8 cellular contexts compared by ENCODE assay signal in the genomic region with DNA sequence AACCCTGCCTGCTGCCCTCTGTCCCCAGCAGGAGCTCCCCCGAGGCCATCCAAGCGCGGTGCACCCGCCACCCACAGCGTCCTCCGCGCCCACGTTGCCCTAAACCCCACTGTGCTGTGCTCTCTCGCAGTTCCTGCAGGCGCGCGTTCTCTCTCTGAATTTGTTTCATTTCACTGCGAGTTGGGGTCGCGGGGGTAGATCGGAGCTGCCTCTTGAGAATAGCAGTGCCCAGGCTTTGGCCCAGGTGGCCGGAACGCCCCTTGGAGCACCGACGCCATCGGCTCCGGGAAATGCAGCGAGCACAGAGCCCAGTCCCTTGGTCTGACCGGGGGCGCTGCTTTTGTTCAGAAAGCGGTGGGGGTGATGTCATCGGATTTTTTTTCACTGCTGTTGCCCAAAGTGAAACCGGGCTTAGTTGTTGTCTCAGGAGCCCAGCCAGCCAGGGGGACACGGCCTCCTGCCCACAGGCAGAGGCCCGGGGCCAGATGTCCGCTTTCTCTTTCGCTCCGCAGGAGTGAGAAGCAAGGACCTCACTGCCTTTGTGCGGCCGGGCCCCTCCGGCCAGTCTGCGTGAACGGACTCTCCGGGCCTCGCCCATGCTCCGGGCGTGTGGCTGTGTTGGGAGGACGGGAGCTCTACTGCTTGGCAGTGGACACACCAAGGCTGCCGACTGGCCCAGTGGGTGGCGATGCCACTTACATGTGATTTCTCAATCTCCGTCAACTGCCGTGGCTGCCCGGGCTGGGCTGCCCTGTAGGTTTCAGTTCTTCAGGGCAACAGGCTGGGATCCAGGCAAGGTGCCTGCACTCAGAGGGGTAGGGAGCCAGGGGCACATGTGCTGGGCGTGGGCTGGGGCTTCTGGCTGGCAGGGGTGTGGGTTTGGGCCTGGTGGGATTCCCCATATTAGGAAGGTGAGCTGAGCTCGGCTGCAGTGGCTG. TPM values are rescaled to one million over a fixed set of nuclear protein-coding genes. Genes with fewer than 3 reads are reported as not detected.
DNase-seq lines count a peak whose midpoint lies in the region; ATAC-seq, FAIRE-seq and TF ChIP-seq lines count a peak whose summit lies in the region.

No MANE protein-coding gene starts in this region.

- no peaks in the 10 kb centered on the region for H3K9me3 ChIP-seq in H1 (ENCODE audit: insufficient read depth in 2 of 2, low read depth in 1 of 2, low read length in 1 of 2)

- H3K14ac ChIP-seq in H1 (ENCODE audit: insufficient read length): no peak overlapping the region

- H2BK120ac ChIP-seq in H1 (replicated peaks; ENCODE audit: low read depth, low read length) (no peak overlapping the region), mesendoderm (ENCODE audit: low read depth, low read length) (no peak overlapping the region)

- peak overlapping the region; percentile 82 for H3K4me3 Mint-ChIP-seq in Calu3 (ENCODE audit: low read depth, unreplicated experiment)
- H3K4me3 Mint-ChIP-seq in activated CD8-positive, alpha-beta T cell treated with anti-CD3 and anti-CD28 coated beads, Interleukin-2, amount 10 ng/mL, durations not matched to agents 7 days and 5 days: peak overlapping the region; percentile 92
- H3K4me3 Mint-ChIP-seq in stimulated activated memory B cell treated with anti-CD40 and anti-IgM and Interleukin-4, amounts not matched to agents 10 μg/mL and 1 μg/mL and 100 μg/mL, for 72 hours: peak overlapping the region; percentile 74

- no peaks in the 10 kb centered on the region for H3K9me3 Mint-ChIP-seq in Calu3 (ENCODE audit: low read depth, unreplicated experiment)
- no peaks in the 10 kb centered on the region for H3K9me3 Mint-ChIP-seq in activated CD8-positive, alpha-beta T cell treated with anti-CD3 and anti-CD28 coated beads, Interleukin-2, amount 10 ng/mL, durations not matched to agents 7 days and 5 days (ENCODE audit: insufficient read depth)
- no peaks in the 10 kb centered on the region for H3K9me3 Mint-ChIP-seq in stimulated activated memory B cell treated with anti-CD40 and anti-IgM and Interleukin-4, amounts not matched to agents 10 μg/mL and 1 μg/mL and 100 μg/mL, for 72 hours

- no peak overlapping the region for H3K23ac ChIP-seq in H1 (ENCODE audit: insufficient read length)
- H3K23ac ChIP-seq in mesendoderm (ENCODE audit: low read length): no peak overlapping the region

- H4K91ac ChIP-seq in H1 (replicated peaks; ENCODE audit: insufficient read length, low read length): no peak overlapping the region

- WGBS in H1 (ENCODE audit: extremely low coverage in 1 of 2, insufficient coverage in 1 of 2, insufficient read length in 1 of 2, insufficient replicate concordance in 2 of 2, low coverage in 1 of 2, low lambda C conversion rate in 2 of 2, missing lambda C conversion rate in 1 of 2), 2 experiments: 83% methylated on average over 39 of the region's 50 CpGs; no CpG with 5 or more reads in 1 of the 2 experiments
- no CpG with 5 or more reads among the region's 50 CpGs for WGBS in mesendoderm (ENCODE audit: extremely low coverage, insufficient coverage, low lambda C conversion rate)

- no peak overlapping the region for H2BK15ac ChIP-seq in H1 (ENCODE audit: low read length)
- no peak overlapping the region for H2BK15ac ChIP-seq in mesendoderm (replicated peaks; ENCODE audit: low read depth)

- CTCF ChIA-PET in Calu3 (lab: Charles Lee): interaction anchor here (0.7 to 2.7 kb wide), 8 partner anchors 8 to 589 kb away, joined by 3 to 16 read pairs (median 3); no protein-coding TSS in a partner anchor
- CTCF ChIA-PET in activated CD8-positive, alpha-beta T cell treated with anti-CD3 and anti-CD28 coated beads, Interleukin-2, amount 10 ng/mL, durations not matched to agents 7 days and 5 days (lab: Charles Lee): interaction anchor here (0.9 to 1.7 kb wide), 9 partner anchors 8 to 84 kb away, joined by 3 to 7 read pairs (median 5); partner anchors contain the start of gene AP5Z1
- CTCF ChIA-PET in H1 (lab: Charles Lee; ENCODE audit: partially characterized antibody): interaction anchor here (0.9 to 2.2 kb wide), 12 partner anchors 9 to 98 kb away, joined by 3 to 8 read pairs (median 4); no protein-coding TSS in a partner anchor

- no peak overlapping the region for H3K56ac ChIP-seq in H1 (replicated peaks; ENCODE audit: insufficient read length, low read depth, low read length)
- no peak overlapping the region for H3K56ac ChIP-seq in mesendoderm (ENCODE audit: low read length)

- TSS peak; percentile 80 for BruUV-seq in Calu3 (replicated peaks; lab: Mats Ljungman, UMichigan)

- no peak for TF ChIP-seq EP300 in H1 (IDR thresholded peaks at IDR 0.05; ENCODE audit: borderline replicate concordance in 1 of 2, low read depth in 2 of 2, low read length in 2 of 2)

- no peak overlapping the region for H4K5ac ChIP-seq in H1 (ENCODE audit: insufficient read length, low read depth, low read length)
- no peak overlapping the region for H4K5ac ChIP-seq in mesendoderm (ENCODE audit: low read length)

- H3K4me1 Mint-ChIP-seq in Calu3 (ENCODE audit: low read depth, unreplicated experiment): peaks cover 24% of the 10 kb centered on the region
- peaks cover 50% of the 10 kb centered on the region for H3K4me1 Mint-ChIP-seq in activated CD8-positive, alpha-beta T cell treated with anti-CD3 and anti-CD28 coated beads, Interleukin-2, amount 10 ng/mL, durations not matched to agents 7 days and 5 days (ENCODE audit: low read depth)
- H3K4me1 Mint-ChIP-seq in stimulated activated memory B cell treated with anti-CD40 and anti-IgM and Interleukin-4, amounts not matched to agents 10 μg/mL and 1 μg/mL and 100 μg/mL, for 72 hours: peaks cover 53% of the 10 kb centered on the region

- DNase-seq in Calu3 (peak; percentile 79), M059J (ENCODE audit: low read depth) (peak; percentile 91), H1 (ENCODE audit: low read depth in 1 of 2, low spot score in 2 of 2) (no peak), mesendoderm (peak; percentile 49), NCI-H1930 (lab: John Stamatoyannopoulos, UW) (no peak)
- peak; percentile 83 for DNase-seq in activated CD8-positive, alpha-beta T cell treated with anti-CD3 and anti-CD28 coated beads, Interleukin-2, amount 10 ng/mL, durations not matched to agents 7 days and 5 days

- no peaks in the 10 kb centered on the region for H3K27me3 Mint-ChIP-seq in Calu3 (ENCODE audit: unreplicated experiment)
- H3K27me3 Mint-ChIP-seq in activated CD8-positive, alpha-beta T cell treated with anti-CD3 and anti-CD28 coated beads, Interleukin-2, amount 10 ng/mL, durations not matched to agents 7 days and 5 days (ENCODE audit: low read depth): no peaks in the 10 kb centered on the region
- H3K27me3 Mint-ChIP-seq in stimulated activated memory B cell treated with anti-CD40 and anti-IgM and Interleukin-4, amounts not matched to agents 10 μg/mL and 1 μg/mL and 100 μg/mL, for 72 hours: no peaks in the 10 kb centered on the region

- H3K4me3 ChIP-seq in H1 (ENCODE audit: extremely low read depth in 1 of 4, insufficient read depth in 2 of 4, low read depth in 3 of 4, low read length in 4 of 4) (no peak overlapping the region; a peak in 1 of 8 replicates), mesendoderm (ENCODE audit: low read length) (no peak overlapping the region)

- H3K36me3 ChIP-seq in H1 (ENCODE audit: control insufficient read depth in 2 of 4, insufficient read depth in 4 of 4, low read length in 3 of 4) (no peaks in the 10 kb centered on the region), mesendoderm (ENCODE audit: control insufficient read depth, insufficient read depth, low read length) (no peaks in the 10 kb centered on the region)

- ATAC-seq in GM21529 (IDR thresholded peaks at IDR 0.05; ENCODE audit: unreplicated experiment): peak; percentile 80
- ATAC-seq in activated CD8-positive, alpha-beta T cell treated with anti-CD3 and anti-CD28 coated beads, Interleukin-2, amount 10 ng/mL, durations not matched to agents 7 days and 5 days: peak; percentile 86
- peak; percentile 88 for ATAC-seq in stimulated activated memory B cell treated with anti-CD40 and anti-IgM and Interleukin-4, amounts not matched to agents 10 μg/mL and 1 μg/mL and 100 μg/mL, for 72 hours

- H3K4ac ChIP-seq in H1 (replicated peaks; ENCODE audit: insufficient read length, low read depth, low read length) (no peak overlapping the region), mesendoderm (ENCODE audit: low read depth, low read length) (no peak overlapping the region)

- H3K79me2 ChIP-seq in H1 (ENCODE audit: control insufficient read depth in 1 of 2, insufficient read depth in 2 of 2, low read length in 2 of 2) (peaks cover 0 to 3% of the 10 kb centered on the region in 2 experiments; a peak in 1 of 4 replicates), mesendoderm (ENCODE audit: control insufficient read depth, insufficient read depth, low read length) (no peaks in the 10 kb centered on the region)

- peaks cover 41% of the 10 kb centered on the region for H3K36me3 Mint-ChIP-seq in Calu3 (ENCODE audit: insufficient read depth, unreplicated experiment)
- H3K36me3 Mint-ChIP-seq in activated CD8-positive, alpha-beta T cell treated with anti-CD3 and anti-CD28 coated beads, Interleukin-2, amount 10 ng/mL, durations not matched to agents 7 days and 5 days (ENCODE audit: low read depth): peaks cover 9% of the 10 kb centered on the region
- peaks cover 6% of the 10 kb centered on the region for H3K36me3 Mint-ChIP-seq in stimulated activated memory B cell treated with anti-CD40 and anti-IgM and Interleukin-4, amounts not matched to agents 10 μg/mL and 1 μg/mL and 100 μg/mL, for 72 hours

- no peak for TF ChIP-seq RAD21 in H1 (IDR thresholded peaks at IDR 0.05 in 1 of 2, conservative IDR thresholded peaks at IDR 0.05 in 1 of 2; ENCODE audit: low read depth in 2 of 2, low read length in 2 of 2)

- H3K4me1 ChIP-seq in H1 (replicated peaks in 1 of 4; ENCODE audit: control insufficient read depth in 3 of 4, insufficient read depth in 4 of 4, low read length in 3 of 4): no peaks in the 10 kb centered on the region; a peak in 1 of 7 replicates
- H3K4me1 ChIP-seq in mesendoderm (ENCODE audit: control insufficient read depth, low read depth, low read length): no peaks in the 10 kb centered on the region

- no peak overlapping the region for H2BK5ac ChIP-seq in H1 (ENCODE audit: low read depth, low read length)
- H2BK5ac ChIP-seq in mesendoderm (ENCODE audit: low read length): no peak overlapping the region

- intact Hi-C loops in Calu3 (cut with micrococcal nuclease; ENCODE audit: unreplicated experiment): no loop called here

- no peak overlapping the region for H2AFZ ChIP-seq in H1 (ENCODE audit: low read length)

- peak overlapping the region; percentile 57; the same call in 1 of the 2 replicates for H4K8ac ChIP-seq in H1 (ENCODE audit: extremely low read depth, insufficient read depth, low read length)
- H4K8ac ChIP-seq in mesendoderm (ENCODE audit: low read depth, low read length): no peak overlapping the region

- no peak for FAIRE-seq in H1 (lab: Jason Lieb, UNC)

- H3K27me3 ChIP-seq in H1 (replicated peaks in 1 of 4; ENCODE audit: control insufficient read depth in 3 of 4, extremely low read depth in 1 of 4, insufficient read depth in 3 of 4, low read length in 3 of 4) (no peaks in the 10 kb centered on the region), mesendoderm (ENCODE audit: insufficient read depth, low read length, poor library complexity) (no peaks in the 10 kb centered on the region)

- H3K27ac ChIP-seq in H1 (ENCODE audit: low read depth, low read length): no peak overlapping the region
- no peak overlapping the region for H3K27ac ChIP-seq in mesendoderm (ENCODE audit: low read depth, low read length)

- no peak overlapping the region for H2BK20ac ChIP-seq in H1 (ENCODE audit: low read length)

- H3K4me2 ChIP-seq in H1 (ENCODE audit: insufficient read depth in 1 of 2, low read depth in 2 of 2, low read length in 2 of 2) (no peak overlapping the region), mesendoderm (ENCODE audit: low read length) (no peak overlapping the region)

- POLR2A ChIA-PET in activated CD8-positive, alpha-beta T cell treated with anti-CD3 and anti-CD28 coated beads, Interleukin-2, amount 10 ng/mL, durations not matched to agents 7 days and 5 days (lab: Charles Lee): interaction anchor here (0.6 to 4.0 kb wide), 9 partner anchors 16 to 84 kb away, joined by 3 to 19 read pairs (median 5); partner anchors contain the start of gene AP5Z1
- POLR2A ChIA-PET in H1 (lab: Charles Lee; ENCODE audit: partially characterized antibody): no interaction called here

- no peaks in the 10 kb centered on the region for H3K23me2 ChIP-seq in H1 (ENCODE audit: low read depth, low read length)

- H3K18ac ChIP-seq in H1 (ENCODE audit: extremely low read depth, low read length) (no peak overlapping the region), mesendoderm (ENCODE audit: low read length) (no peak overlapping the region)

- H4K20me1 ChIP-seq in H1 (replicated peaks in 1 of 2; ENCODE audit: control insufficient read depth in 1 of 2, insufficient read depth in 2 of 2, low read length in 2 of 2): peaks cover 12 to 28% of the 10 kb centered on the region in 2 experiments

- H2AK5ac ChIP-seq in H1 (ENCODE audit: low read depth, low read length): no peak overlapping the region
- H2AK5ac ChIP-seq in mesendoderm (ENCODE audit: low read length): no peak overlapping the region

- H3K27ac Mint-ChIP-seq in Calu3 (ENCODE audit: unreplicated experiment): peak overlapping the region; percentile 84
- peak overlapping the region; percentile 96 for H3K27ac Mint-ChIP-seq in activated CD8-positive, alpha-beta T cell treated with anti-CD3 and anti-CD28 coated beads, Interleukin-2, amount 10 ng/mL, durations not matched to agents 7 days and 5 days
- H3K27ac Mint-ChIP-seq in stimulated activated memory B cell treated with anti-CD40 and anti-IgM and Interleukin-4, amounts not matched to agents 10 μg/mL and 1 μg/mL and 100 μg/mL, for 72 hours: peak overlapping the region; percentile 87

- H2BK12ac ChIP-seq in H1 (ENCODE audit: low read depth, low read length): no peak overlapping the region

- TF ChIP-seq CTCF in Calu3 (IDR thresholded peaks at IDR 0.05; ENCODE audit: unreplicated experiment) (peak; percentile 29), H1 (IDR thresholded peaks at IDR 0.05; ENCODE audit: control extremely low read depth in 1 of 3, insufficient read depth in 1 of 3, low read depth in 1 of 3, low read length in 3 of 3) (no peak)

- H3K79me1 ChIP-seq in H1 (ENCODE audit: low read depth, low read length): peaks cover 6% of the 10 kb centered on the region
- peaks cover 3% of the 10 kb centered on the region for H3K79me1 ChIP-seq in mesendoderm (ENCODE audit: low read length)

- TF ChIP-seq POLR2A in H1 (IDR thresholded peaks at IDR 0.05; ENCODE audit: control extremely low read depth in 1 of 2, low read depth in 2 of 2, low read length in 2 of 2): no peak

- H3K9ac ChIP-seq in H1 (replicated peaks in 1 of 4; ENCODE audit: extremely low read depth in 1 of 4, low read depth in 3 of 4, low read length in 3 of 4) (no peak overlapping the region; a peak in 2 of 7 replicates), mesendoderm (ENCODE audit: low read length) (no peak overlapping the region)

RNA-seq across cellular contexts. Expression of gene FOXK1, which starts 43.2 kb away (rescaled TPM):
- 65.9 and 67.1 TPM in 2 replicates for total RNA-seq in Calu3 (2022)
- 6.6 and 11.6 TPM in 2 replicates for total RNA-seq in M059J (2014; rRNA removed; shearing (Covaris generic))
- total RNA-seq in activated CD8-positive, alpha-beta T cell treated with anti-CD3 and anti-CD28 coated beads, Interleukin-2, amount 10 ng/mL, durations not matched to agents 7 days and 5 days: 10 to 100 TPM; 26.8 to 28.5 TPM
- 8.5 and 8.6 TPM in 2 replicates for total RNA-seq in H1 (2021; fragmentation: NEBNext Ultra II Directional; extraction: Animal tissue kit (Norgen Biotek cat#: 25700))
- polyA plus RNA-seq in H1 (2011; rRNA removed): 2.0 and 2.5 TPM in 2 replicates
- polyA plus RNA-seq in H1 (2011; cell fraction: cytosol; rRNA removed): 1.1 TPM
- 3.7 TPM for polyA plus RNA-seq in H1 (2011; cell fraction: nucleus; rRNA removed)
- polyA plus RNA-seq in H1 (2012, experiment 1 of 2): 2.4 to 3.2 TPM (median 3.1 TPM) in 4 replicates
- 2.7 TPM for polyA plus RNA-seq in H1 (2012, experiment 2 of 2)
- 2.8 TPM for polyA plus RNA-seq in H1 (2013, experiment 1 of 2)
- 2.5 TPM for polyA plus RNA-seq in H1 (2013, experiment 2 of 2)
- 2.9 and 3.8 TPM in 2 replicates for polyA minus RNA-seq in H1 (2011; rRNA and poly(A)+ RNA removed)
- 8.0 TPM for polyA minus RNA-seq in H1 (2011; cell fraction: cytosol; rRNA and poly(A)+ RNA removed)
- polyA minus RNA-seq in H1 (2011; cell fraction: nucleus; rRNA and poly(A)+ RNA removed): 5.4 TPM
- 4.5 TPM for polyA plus RNA-seq in mesendoderm (2013, experiment 1 of 2)
- 4.1 TPM for polyA plus RNA-seq in mesendoderm (2013, experiment 2 of 2)

RNA-seq across cellular contexts. Expression of gene AP5Z1, which starts 50.1 kb away (rescaled TPM):
- 66.1 and 70.7 TPM in 2 replicates for total RNA-seq in Calu3 (2022)
- 15.4 and 22.7 TPM in 2 replicates for total RNA-seq in M059J (2014; rRNA removed; shearing (Covaris generic))
- total RNA-seq in activated CD8-positive, alpha-beta T cell treated with anti-CD3 and anti-CD28 coated beads, Interleukin-2, amount 10 ng/mL, durations not matched to agents 7 days and 5 days: 10 to 100 TPM; 47.3 to 55.0 TPM
- total RNA-seq in H1 (2021; fragmentation: NEBNext Ultra II Directional; extraction: Animal tissue kit (Norgen Biotek cat#: 25700)): 21.9 and 24.7 TPM in 2 replicates
- polyA plus RNA-seq in H1 (2011; rRNA removed): 24.0 and 34.3 TPM in 2 replicates
- 22.3 TPM for polyA plus RNA-seq in H1 (2011; cell fraction: cytosol; rRNA removed)
- polyA plus RNA-seq in H1 (2011; cell fraction: nucleus; rRNA removed): 104 TPM
- polyA plus RNA-seq in H1 (2012, experiment 1 of 2): 16.2 to 22.9 TPM (median 21.4 TPM) in 4 replicates
- polyA plus RNA-seq in H1 (2012, experiment 2 of 2): 21.4 TPM
- 12.8 TPM for polyA plus RNA-seq in H1 (2013, experiment 1 of 2)
- polyA plus RNA-seq in H1 (2013, experiment 2 of 2): 11.1 TPM
- polyA minus RNA-seq in H1 (2011; rRNA and poly(A)+ RNA removed): 6.7 and 7.7 TPM in 2 replicates
- polyA minus RNA-seq in H1 (2011; cell fraction: cytosol; rRNA and poly(A)+ RNA removed): 13.6 TPM
- 32.2 TPM for polyA minus RNA-seq in H1 (2011; cell fraction: nucleus; rRNA and poly(A)+ RNA removed)
- 12.6 TPM for polyA plus RNA-seq in mesendoderm (2013, experiment 1 of 2)
- polyA plus RNA-seq in mesendoderm (2013, experiment 2 of 2): 13.0 TPM

Comparison
In these comparisons a context has a peak if more than half of its experiments do, and no peak if none do; other contexts are left out.
1. DNase-seq: peak in Calu3 (single experiment), M059J (single experiment), activated CD8-positive, alpha-beta T cell treated with anti-CD3 and anti-CD28 coated beads, Interleukin-2, amount 10 ng/mL, durations not matched to agents 7 days and 5 days (single experiment) and mesendoderm (single experiment); none in H1 (0 of 2) and NCI-H1930 (0 of 2).
2. Peak in every context shown above with its lines, with median percentiles within 50 percentile points of each other: H3K27ac Mint-ChIP-seq, H3K4me3 Mint-ChIP-seq and ATAC-seq.